Comparison of ENCODE assay signal across 8 cellular contexts in the genomic region with DNA sequence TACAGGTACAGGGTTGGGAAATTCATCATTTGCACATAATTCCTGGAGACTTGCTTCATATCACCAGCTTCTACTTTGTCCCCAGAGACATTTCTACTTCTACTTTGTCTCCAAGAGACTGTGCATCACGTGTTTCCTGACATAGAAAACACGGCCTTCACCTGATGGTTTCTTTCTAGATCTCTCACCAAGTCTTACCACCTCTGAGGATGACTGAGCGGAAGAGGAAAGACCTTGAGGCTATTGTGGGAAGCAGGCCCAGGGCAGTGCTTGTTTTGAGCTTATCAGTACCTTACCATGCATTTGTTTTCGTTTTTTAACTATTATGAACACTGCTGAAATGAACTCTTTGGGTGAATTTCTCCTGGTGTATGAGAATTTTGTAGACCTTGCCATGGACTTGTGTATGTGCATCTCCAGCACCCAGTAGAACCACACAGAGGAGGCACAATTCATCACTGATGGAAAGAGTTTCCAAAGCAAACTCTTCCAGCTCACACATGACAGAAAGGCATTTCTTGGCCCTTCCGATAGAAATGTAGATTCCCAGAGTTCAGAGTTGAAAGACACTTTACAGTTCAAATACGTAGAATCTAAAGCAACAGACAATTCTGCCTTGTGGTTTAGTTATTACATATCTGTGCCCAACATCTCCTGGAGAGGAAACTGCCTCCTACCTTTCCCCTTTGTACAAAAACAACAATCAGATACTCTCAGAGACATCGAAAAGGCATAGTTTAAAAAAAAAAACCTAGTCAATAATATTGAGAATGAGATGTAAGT.
A peak's percentile ranks its signal among the peaks of the same experiment; 100 is the strongest.
DNase-seq lines count a peak whose midpoint lies in the region; ATAC-seq and TF ChIP-seq lines count a peak whose summit lies in the region.
"Had no signal": no experiment of that assay in that cellular context is flagged by ENCODE, and none has a peak within 500 bp of the region (broad histone marks: within the 10 kb centered on the region; RNA-seq: fewer than 3 reads in every experiment).

No MANE protein-coding gene starts in this region.

- H3K36me3 ChIP-seq in thymus (ENCODE audit: control insufficient read depth, insufficient read depth) = no peaks in the 10 kb centered on the region
- no peaks in the 10 kb centered on the region for H3K36me3 ChIP-seq in vagina

- intact Hi-C loops in vagina (cut with DNase I) = no loop called here

- H3K27ac ChIP-seq in thymus (ENCODE audit: low read depth) = peak overlapping the region; percentile 73
- H3K27ac ChIP-seq in vagina = no peak overlapping the region
- H3K27ac ChIP-seq: KMS-11 had no signal

- DNase-seq in UCSD-AML1 (lab: John Stamatoyannopoulos, UW; ENCODE audit: unreplicated experiment) = peak; percentile 38
- DNase-seq in central memory CD4-positive, alpha-beta T cell = peak; percentile 91
- DNase-seq in NCI-H2107 (lab: John Stamatoyannopoulos, UW) = no peak
- DNase-seq in putamen (ENCODE audit: low spot score) = no peak
- DNase-seq in vagina (ENCODE audit: extremely low spot score in 2 of 2) = no peak

- H3K4me1 ChIP-seq in thymus (ENCODE audit: control insufficient read depth, insufficient read depth, low read length) = peaks cover 15% of the 10 kb centered on the region
- no peaks in the 10 kb centered on the region for H3K4me1 ChIP-seq in vagina

- no peak for TF ChIP-seq CTCF in vagina (IDR thresholded peaks at IDR 0.05)

- no peak for TF ChIP-seq POLR2A in vagina (IDR thresholded peaks at IDR 0.05)

- H3K9me3 ChIP-seq in thymus (ENCODE audit: control insufficient read depth) (no peaks in the 10 kb centered on the region), vagina (no peaks in the 10 kb centered on the region)

- H3K4me3 ChIP-seq in thymus (ENCODE audit: low read length) = peak overlapping the region; percentile 14
- H3K4me3 ChIP-seq in vagina = no peak overlapping the region

- no peaks in the 10 kb centered on the region for H3K27me3 ChIP-seq in thymus (ENCODE audit: control insufficient read depth, insufficient read depth)
- no peaks in the 10 kb centered on the region for H3K27me3 ChIP-seq in vagina

- peak; percentile 66 for ATAC-seq in GM21786 (IDR thresholded peaks at IDR 0.05; ENCODE audit: unreplicated experiment)

- 4% methylated on average over 7 of the region's 7 CpGs for WGBS in thymus

Comparison
In these comparisons a context has a peak if more than half of its experiments do, and no peak if none do; other contexts are left out.
1. DNase-seq: peak in UCSD-AML1 (single experiment) and central memory CD4-positive, alpha-beta T cell (single experiment); none in NCI-H2107 (single experiment), putamen (single experiment) and vagina (0 of 2).